ENCODE assay signal across 15 cellular contexts in genomic region chr1:117147856-117148588, GRCh38. TPM values are rescaled to one million over a fixed set of nuclear protein-coding genes. Genes with fewer than 3 reads are reported as not detected.
A peak's percentile ranks its signal among the peaks of the same experiment; 100 is the strongest.
DNase-seq lines count a peak whose midpoint lies in the region; ATAC-seq, FAIRE-seq and TF ChIP-seq lines count a peak whose summit lies in the region.
"Had no signal": no experiment of that assay in that cellular context is flagged by ENCODE, and none has a peak within 500 bp of the region (broad histone marks: within the 10 kb centered on the region; RNA-seq: fewer than 3 reads in every experiment).

No MANE protein-coding gene starts in this region.

- H3T11ph ChIP-seq in H9 (ENCODE audit: low read length), result no peak overlapping the region

- H3K36me3 Mint-ChIP-seq in H9 (ENCODE audit: insufficient read depth in 1 of 3, low read depth in 3 of 3), result peaks cover 5 to 14% (median 11%) of the 10 kb centered on the region in 3 experiments; a peak in 6 of 7 replicates

- H2BK5ac ChIP-seq in H9 (ENCODE audit: insufficient read length, low read length), result no peak overlapping the region

- TF ChIP-seq CTCF in bronchial epithelial cell (IDR thresholded peaks at IDR 0.05; ENCODE audit: insufficient read depth, low read length, severe bottlenecking) (no peak), osteoblast (IDR thresholded peaks at IDR 0.05; ENCODE audit: extremely low read depth, low read depth, low read length) (no peak), H9 (conservative IDR thresholded peaks at IDR 0.05) (no peak), suprapubic skin (IDR thresholded peaks at IDR 0.05) (no peak)

- no peaks in the 10 kb centered on the region for H3K23me2 ChIP-seq in H9 (ENCODE audit: insufficient read length, low read depth, low read length, poor library complexity, severe bottlenecking)

- H2BK15ac ChIP-seq in H9 (ENCODE audit: low read depth, low read length), result no peak overlapping the region

- H3K9ac ChIP-seq in H9 (ENCODE audit: extremely low read depth, insufficient read length, low read length), result no peak overlapping the region
- H3K9ac ChIP-seq: KMS-11 had no signal

- no CpG with 5 or more reads among the region's 5 CpGs for WGBS in H9 (ENCODE audit: extremely low coverage, insufficient read length, low lambda C conversion rate)
- WGBS in suprapubic skin, result 71% methylated on average over 5 of the region's 5 CpGs

- H3K4me1 ChIP-seq in osteoblast (ENCODE audit: insufficient read depth, low read length) (peaks cover 27% of the 10 kb centered on the region), H9 (ENCODE audit: insufficient read depth, low read length) (peaks cover 3% of the 10 kb centered on the region; the same call in 1 of the 2 replicates), suprapubic skin (no peaks in the 10 kb centered on the region)

- H3K4me3 Mint-ChIP-seq in H9, result no peak overlapping the region

- peaks cover 21 to 24% of the 10 kb centered on the region in 2 experiments for H3K4me1 Mint-ChIP-seq in H9

- no peak overlapping the region for H3K23ac ChIP-seq in H9 (ENCODE audit: insufficient read length, low read depth, low read length)

- no peaks in the 10 kb centered on the region for H3K79me1 ChIP-seq in H9 (ENCODE audit: insufficient read depth, low read depth, low read length, poor library complexity, severe bottlenecking)

- H3K36me3 ChIP-seq in bronchial epithelial cell (ENCODE audit: control insufficient read depth, insufficient read depth, low read length) (no peaks in the 10 kb centered on the region), osteoblast (ENCODE audit: insufficient read depth, low read length) (no peaks in the 10 kb centered on the region), suprapubic skin (no peaks in the 10 kb centered on the region)

- no peaks in the 10 kb centered on the region for H3K27me3 Mint-ChIP-seq in H9 (ENCODE audit: low read depth)
- H3K27me3 Mint-ChIP-seq: progenitor cell of endocrine pancreas had no signal

- H3K4me2 ChIP-seq in osteoblast (ENCODE audit: insufficient read depth, low read length) (peak overlapping the region; percentile 63), H9 (ENCODE audit: insufficient read depth, insufficient read length, low read length) (no peak overlapping the region)
- H3K4me2 ChIP-seq: KMS-11 had no signal

- no peak overlapping the region for H3K27ac Mint-ChIP-seq in H9
- H3K27ac Mint-ChIP-seq: progenitor cell of endocrine pancreas had no signal

- H3K14ac ChIP-seq in H9 (ENCODE audit: insufficient read depth, low read length), result no peak overlapping the region

- no peak overlapping the region for H3K18ac ChIP-seq in H9 (ENCODE audit: insufficient read length, low read depth, low read length)

- no peaks in the 10 kb centered on the region for H4K20me1 ChIP-seq in osteoblast (ENCODE audit: insufficient read depth, low read length)
- no peaks in the 10 kb centered on the region for H4K20me1 ChIP-seq in H9 (ENCODE audit: control insufficient read depth, insufficient read depth, insufficient read length)

- H4K5ac ChIP-seq in H9 (ENCODE audit: insufficient read length, low read depth, low read length), result no peak overlapping the region

- ATAC-seq in HG03108 (IDR thresholded peaks at IDR 0.05; ENCODE audit: unreplicated experiment), result no peak

- H3K27ac ChIP-seq in osteoblast (ENCODE audit: low read depth, low read length) (peak overlapping the region; percentile 75), H9 (ENCODE audit: insufficient read length, low read depth, low read length) (no peak overlapping the region), suprapubic skin (no peak overlapping the region)
- H3K27ac ChIP-seq: KMS-11 had no signal

- H2AK5ac ChIP-seq in H9 (ENCODE audit: insufficient read length, low read length), result no peak overlapping the region

- H4K8ac ChIP-seq in H9 (replicated peaks; ENCODE audit: insufficient read length, low read depth, low read length), result no peak overlapping the region

- H3K4me3 ChIP-seq in bronchial epithelial cell (ENCODE audit: low read depth, low read length) (no peak overlapping the region), osteoblast (ENCODE audit: insufficient read depth, low read length) (peak overlapping the region; percentile 17), suprapubic skin (no peak overlapping the region)

- no peaks in the 10 kb centered on the region for H3K27me3 ChIP-seq in bronchial epithelial cell (ENCODE audit: control insufficient read depth, insufficient read depth, low read length)
- H3K27me3 ChIP-seq in osteoblast (ENCODE audit: insufficient read depth, low read length), result no peaks in the 10 kb centered on the region
- no peaks in the 10 kb centered on the region for H3K27me3 ChIP-seq in H9 (ENCODE audit: insufficient read depth, low read length)
- H3K27me3 ChIP-seq in suprapubic skin, result no peaks in the 10 kb centered on the region

- peak; percentile 85 for DNase-seq in ELR (ENCODE audit: low read depth)
- peak; percentile 30 to 77 for DNase-seq in NCI-H524 (lab: John Stamatoyannopoulos, UW)
- DNase-seq in bronchial epithelial cell (ENCODE audit: low read depth), result peak; percentile 82
- DNase-seq in osteoblast (ENCODE audit: insufficient read length, low spot score, missing footprints), result no peak
- no peak for DNase-seq in H9
- DNase-seq in suprapubic skin (ENCODE audit: low spot score in 2 of 2), result no peak
- DNase-seq: activated naive CD4-positive, alpha-beta T cell treated with Interleukin-2 at 50 U/mL for 16 hours; DMS53; hippocampal formation; NCI-H748 treated with DMSO at 0.1 percent for 48 hours; stimulated activated CD4-positive, alpha-beta T cell treated with anti-CD3 and anti-CD28 coated beads, Interleukin-4, amount 100 ng/mL, for 4 hours; SW 1271 had no signal

- H3K79me2 ChIP-seq in osteoblast (ENCODE audit: insufficient read depth, low read length), result no peaks in the 10 kb centered on the region
- H3K79me2 ChIP-seq in H9 (ENCODE audit: insufficient read depth, low read length), result no peaks in the 10 kb centered on the region

- H3K56ac ChIP-seq in H9 (ENCODE audit: insufficient read length, low read depth, low read length), result no peak overlapping the region

- H3K9me3 ChIP-seq in osteoblast (ENCODE audit: low read depth, low read length), result no peaks in the 10 kb centered on the region
- no peaks in the 10 kb centered on the region for H3K9me3 ChIP-seq in H9 (ENCODE audit: control insufficient read depth, low read depth, low read length)
- H3K9me3 ChIP-seq in suprapubic skin, result no peaks in the 10 kb centered on the region

- no peak for TF ChIP-seq EP300 in suprapubic skin (IDR thresholded peaks at IDR 0.05)

- H2BK120ac ChIP-seq in H9 (ENCODE audit: low read depth, low read length, poor library complexity, severe bottlenecking), result no peak overlapping the region

- H2BK12ac ChIP-seq in H9 (ENCODE audit: insufficient read length, low read depth, low read length), result no peak overlapping the region

- no peak overlapping the region for H3K4ac ChIP-seq in H9 (ENCODE audit: low read depth, low read length)

- H3K9me3 Mint-ChIP-seq in H9, result peaks cover 8 to 9% of the 10 kb centered on the region in 2 experiments; a peak in 4 of 5 replicates

- H4K91ac ChIP-seq in H9 (ENCODE audit: insufficient read length, low read depth, low read length), result no peak overlapping the region

- peak overlapping the region; percentile 17 for H2AFZ ChIP-seq in osteoblast (ENCODE audit: low read length)
- no peak overlapping the region for H2AFZ ChIP-seq in H9 (ENCODE audit: low read length)

- H2BK20ac ChIP-seq in H9 (ENCODE audit: low read depth, low read length, poor library complexity, severe bottlenecking), result no peak overlapping the region

- TF ChIP-seq POLR2A in suprapubic skin (IDR thresholded peaks at IDR 0.05), result no peak

- FAIRE-seq in bronchial epithelial cell (lab: Jason Lieb, UNC), result no peak

RNA-seq across cellular contexts. Expression of gene TRIM45, which starts 26.5 kb away (rescaled TPM):
- total RNA-seq in bronchial epithelial cell, result 2.6 and 2.9 TPM in 2 replicates
- total RNA-seq in osteoblast, result 1.4 and 2.1 TPM in 2 replicates
- total RNA-seq in H9 (2021), result 10.3 and 11.7 TPM in 2 replicates
- 10 to 100 TPM in 1 of 4 donors, 1 to 10 TPM in 3; 2.6 to 10.4 (median 3.8) TPM for total RNA-seq in suprapubic skin

Comparison
In these comparisons a context has a peak if more than half of its experiments do, and no peak if none do; other contexts are left out.
1. DNase-seq: peak in ELR (single experiment), NCI-H524 (2 of 2) and bronchial epithelial cell (single experiment); none in osteoblast (single experiment), H9 (single experiment) and suprapubic skin (0 of 2).